In genomic region chr19:46654621-46655152, GRCh38 we compare ENCODE assay signal across 13 cellular contexts. TPM values are rescaled to one million over a fixed set of nuclear protein-coding genes. Genes with fewer than 3 reads are reported as not detected.
A peak's percentile ranks its signal among the peaks of the same experiment; 100 is the strongest.
DNase-seq lines count a peak whose midpoint lies in the region; ATAC-seq, FAIRE-seq and TF ChIP-seq lines count a peak whose summit lies in the region.
"Had no signal": no experiment of that assay in that cellular context is flagged by ENCODE, and none has a peak within 500 bp of the region (broad histone marks: within the 10 kb centered on the region; RNA-seq: fewer than 3 reads in every experiment).

No MANE protein-coding gene starts in this region.

- no peaks in the 10 kb centered on the region for H3K79me1 ChIP-seq in mesendoderm (ENCODE audit: low read length)

- no peak overlapping the region for H2BK15ac ChIP-seq in mesendoderm (replicated peaks; ENCODE audit: low read depth)

- no peak overlapping the region for H3K27ac ChIP-seq in mesendoderm (ENCODE audit: low read depth, low read length)
- H3K27ac ChIP-seq in thoracic aorta, result peak overlapping the region; percentile 95 to 96

- no peak overlapping the region for H3K18ac ChIP-seq in mesendoderm (ENCODE audit: low read length)

- in situ Hi-C loops in SK-MEL-5 (cut with HindIII; ENCODE audit: low pct_unique_long_range_greater_than_20kb, low sequenced_read_pairs), result no loop called here

- no peaks in the 10 kb centered on the region for H3K36me3 ChIP-seq in mesendoderm (ENCODE audit: control insufficient read depth, insufficient read depth, low read length)
- peaks cover 13% of the 10 kb centered on the region for H3K36me3 ChIP-seq in thoracic aorta

- ATAC-seq in thoracic aorta (ENCODE audit: insufficient number of reproducible peaks, low FRiP score, low read depth) (peak; percentile 51), T-helper 17 cell (no peak)

- no peak overlapping the region for H2BK120ac ChIP-seq in mesendoderm (ENCODE audit: low read depth, low read length)

- no peak overlapping the region for H3K9ac ChIP-seq in mesendoderm (ENCODE audit: low read length)

- H3K36me3 Mint-ChIP-seq in T-helper 17 cell (ENCODE audit: low read depth), result peaks cover 8% of the 10 kb centered on the region

- WGBS in mesendoderm (ENCODE audit: extremely low coverage, insufficient coverage, low lambda C conversion rate), result no CpG with 5 or more reads among the region's 16 CpGs

- no peak overlapping the region for H3K4me3 Mint-ChIP-seq in T-helper 17 cell

- no peak overlapping the region for H3K27ac Mint-ChIP-seq in T-helper 17 cell
- H3K27ac Mint-ChIP-seq: activated T-helper 2 cell treated with anti-CD3 and anti-CD28 coated beads, Interferon-gamma antibody, Interleukin-2, Interleukin-4, amounts not matched to agents 10 μg/mL and 5 μg/mL and 100 μg/mL, durations not matched to agents 14 hours and 24 hours and 36 hours had no signal

- H3K4me2 ChIP-seq in mesendoderm (ENCODE audit: low read length), result no peak overlapping the region

- H3K27me3 ChIP-seq in mesendoderm (ENCODE audit: insufficient read depth, low read length, poor library complexity) (peaks cover 7% of the 10 kb centered on the region), thoracic aorta (replicated peaks; ENCODE audit: insufficient read depth) (no peaks in the 10 kb centered on the region)

- H3K79me2 ChIP-seq in mesendoderm (ENCODE audit: control insufficient read depth, insufficient read depth, low read length), result no peaks in the 10 kb centered on the region

- H3K27me3 Mint-ChIP-seq in T-helper 17 cell, result peaks cover 66% of the 10 kb centered on the region

- H3K4me1 Mint-ChIP-seq in T-helper 17 cell, result peaks cover 8% of the 10 kb centered on the region

- peak overlapping the region; percentile 65 for H3K56ac ChIP-seq in mesendoderm (ENCODE audit: low read length)

- H2AK5ac ChIP-seq in mesendoderm (ENCODE audit: low read length), result no peak overlapping the region

- H4K5ac ChIP-seq in mesendoderm (ENCODE audit: low read length), result no peak overlapping the region

- DNase-seq in SK-MEL-5 (ENCODE audit: low read depth, low spot score) (peak; percentile 85), foreskin melanocyte (peak; percentile 89), mesendoderm (peak; percentile 44), thoracic aorta (ENCODE audit: low spot score) (no peak), T-helper 17 cell (no peak), EL (no peak), RCC 7860 (ENCODE audit: low spot score) (no peak)
- DNase-seq in activated effector memory CD4-positive, alpha-beta T cell treated with anti-CD3 and anti-CD28 coated beads, Interleukin-2, amount 50 U/mL, for 16 hours, result no peak
- DNase-seq: activated CD4-positive, alpha-beta T cell treated with anti-CD3 and anti-CD28 coated beads for 1 hour; SHP77 had no signal

- H3K4me1 ChIP-seq in mesendoderm (ENCODE audit: control insufficient read depth, low read depth, low read length), result no peaks in the 10 kb centered on the region
- peaks cover 23 to 69% of the 10 kb centered on the region in 2 donors for H3K4me1 ChIP-seq in thoracic aorta (ENCODE audit: control insufficient read depth in 1 of 2, low read depth in 2 of 2)

- H3K4me3 ChIP-seq in mesendoderm (ENCODE audit: low read length), result no peak overlapping the region
- H3K4me3 ChIP-seq in thoracic aorta, result peak overlapping the region; percentile 60

- no peak for FAIRE-seq in RCC 7860 (lab: Jason Lieb, UNC)

- TF ChIP-seq CTCF in thoracic aorta (IDR thresholded peaks at IDR 0.05), result no peak

- H3K9me3 ChIP-seq in thoracic aorta (no peaks in the 10 kb centered on the region), T-helper 17 cell (ENCODE audit: control insufficient read depth, low read length, poor library complexity, severe bottlenecking) (no peaks in the 10 kb centered on the region)

- no peak overlapping the region for H2BK5ac ChIP-seq in mesendoderm (ENCODE audit: low read length)

- H3K23ac ChIP-seq in mesendoderm (ENCODE audit: low read length), result no peak overlapping the region

- no peak overlapping the region for H4K8ac ChIP-seq in mesendoderm (ENCODE audit: low read depth, low read length)

- peak overlapping the region; percentile 22 for H3K4ac ChIP-seq in mesendoderm (ENCODE audit: low read depth, low read length)

RNA-seq across cellular contexts. Expression of gene DACT3, which starts 6.3 kb away (rescaled TPM):
- 3.4 and 3.8 TPM in 2 replicates for total RNA-seq in SK-MEL-5 (2014; rRNA removed; shearing (Covaris generic))
- 3.3 and 3.4 TPM in 2 replicates for polyA plus RNA-seq in SK-MEL-5 (2015; cell fraction: cytosol; rRNA removed)
- 0.91 and 1.0 TPM in 2 replicates for polyA plus RNA-seq in SK-MEL-5 (2015; cell fraction: nucleus; rRNA removed)
- 0.41 TPM for polyA plus RNA-seq in mesendoderm (2013, experiment 1 of 2)
- polyA plus RNA-seq in mesendoderm (2013, experiment 2 of 2), result 0.42 TPM
- total RNA-seq in thoracic aorta, result 100 to 1,000 TPM; 118 to 138 TPM
- total RNA-seq in T-helper 17 cell, result not detected
- total RNA-seq: NCI-H460 had no signal

RNA-seq across cellular contexts. Expression of gene GNG8, which starts 18.7 kb away (rescaled TPM):
- not detected in 2 replicates for total RNA-seq in SK-MEL-5 (2014; rRNA removed; shearing (Covaris generic))
- polyA plus RNA-seq in SK-MEL-5 (2015; cell fraction: cytosol; rRNA removed), result not detected in 2 replicates
- polyA plus RNA-seq in SK-MEL-5 (2015; cell fraction: nucleus; rRNA removed), result not detected in 2 replicates
- not detected for polyA plus RNA-seq in mesendoderm (2013, experiment 1 of 2)
- 1.2 TPM for polyA plus RNA-seq in mesendoderm (2013, experiment 2 of 2)
- total RNA-seq in thoracic aorta (not detected), T-helper 17 cell (not detected)
- total RNA-seq: mesenteric fat pad, NCI-H460 had no signal

RNA-seq across cellular contexts. Expression of gene PTGIR, which starts 29.8 kb away (rescaled TPM):
- not detected in 2 replicates for total RNA-seq in SK-MEL-5 (2014; rRNA removed; shearing (Covaris generic))
- 0.82 TPM in 1 of 2 replicates, not detected in the other for polyA plus RNA-seq in SK-MEL-5 (2015; cell fraction: cytosol; rRNA removed)
- not detected in 2 replicates for polyA plus RNA-seq in SK-MEL-5 (2015; cell fraction: nucleus; rRNA removed)
- not detected for polyA plus RNA-seq in mesendoderm (2013, experiment 1 of 2)
- polyA plus RNA-seq in mesendoderm (2013, experiment 2 of 2), result not detected
- total RNA-seq in thoracic aorta (100 to 1,000 TPM; 106 to 207 TPM), T-helper 17 cell (10 to 100 TPM in 1 of 2 donors, under 1 TPM in 1; 0.70 to 12.5 TPM)
- total RNA-seq: NCI-H460 had no signal

RNA-seq across cellular contexts. Expression of gene CALM3, which starts 53.6 kb away (rescaled TPM):
- total RNA-seq in SK-MEL-5 (2014; rRNA removed; shearing (Covaris generic)), result 106 and 117 TPM in 2 replicates
- polyA plus RNA-seq in SK-MEL-5 (2015; cell fraction: cytosol; rRNA removed), result 235 and 241 TPM in 2 replicates
- 87.6 and 119 TPM in 2 replicates for polyA plus RNA-seq in SK-MEL-5 (2015; cell fraction: nucleus; rRNA removed)
- polyA plus RNA-seq in mesendoderm (2013, experiment 1 of 2), result 240 TPM
- polyA plus RNA-seq in mesendoderm (2013, experiment 2 of 2), result 237 TPM
- total RNA-seq in thoracic aorta (100 to 1,000 TPM; 181 to 202 TPM), T-helper 17 cell (100 to 1,000 TPM; 160 to 236 TPM)

Comparison
In these comparisons a context has a peak if more than half of its experiments do, and no peak if none do; other contexts are left out.
1. DNase-seq: peak in SK-MEL-5 (single experiment), foreskin melanocyte (single experiment) and mesendoderm (single experiment); none in thoracic aorta (single experiment), activated effector memory CD4-positive, alpha-beta T cell treated with anti-CD3 and anti-CD28 coated beads, Interleukin-2, amount 50 U/mL, for 16 hours (single experiment), T-helper 17 cell (0 of 3), EL (single experiment) and RCC 7860 (single experiment).
2. RNA of gene DACT3, which starts 6.3 kb away (total RNA-seq): 118 to 138 TPM in thoracic aorta; 3.4 to 3.8 TPM in SK-MEL-5 and not detected in T-helper 17 cell; every median in the first group is over 10 times any median in the second.
3. RNA of gene PTGIR, which starts 29.8 kb away (total RNA-seq): 106 to 207 TPM in thoracic aorta; 0.70 to 12.5 TPM in T-helper 17 cell and not detected in SK-MEL-5; every median in the first group is over 4 times any median in the second.